ENCODE assay signal across 1 cellular context in genomic region chr9:98374385-98375051, GRCh38.
TF ChIP-seq lines count a peak whose summit lies in the region.

No MANE protein-coding gene starts in this region.

TF ChIP-seq in K562, 482 proteins besides CTCF, POLR2A, EP300 and RAD21 (continued from another document and continues in another):
- TF ChIP-seq, protein P1, sequence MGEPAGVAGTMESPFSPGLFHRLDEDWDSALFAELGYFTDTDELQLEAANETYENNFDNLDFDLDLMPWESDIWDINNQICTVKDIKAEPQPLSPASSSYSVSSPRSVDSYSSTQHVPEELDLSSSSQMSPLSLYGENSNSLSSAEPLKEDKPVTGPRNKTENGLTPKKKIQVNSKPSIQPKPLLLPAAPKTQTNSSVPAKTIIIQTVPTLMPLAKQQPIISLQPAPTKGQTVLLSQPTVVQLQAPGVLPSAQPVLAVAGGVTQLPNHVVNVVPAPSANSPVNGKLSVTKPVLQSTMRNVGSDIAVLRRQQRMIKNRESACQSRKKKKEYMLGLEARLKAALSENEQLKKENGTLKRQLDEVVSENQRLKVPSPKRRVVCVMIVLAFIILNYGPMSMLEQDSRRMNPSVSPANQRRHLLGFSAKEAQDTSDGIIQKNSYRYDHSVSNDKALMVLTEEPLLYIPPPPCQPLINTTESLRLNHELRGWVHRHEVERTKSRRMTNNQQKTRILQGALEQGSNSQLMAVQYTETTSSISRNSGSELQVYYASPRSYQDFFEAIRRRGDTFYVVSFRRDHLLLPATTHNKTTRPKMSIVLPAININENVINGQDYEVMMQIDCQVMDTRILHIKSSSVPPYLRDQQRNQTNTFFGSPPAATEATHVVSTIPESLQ (CRISPR knock-in tag; IDR thresholded peaks at IDR 0.05): no peak
- TF ChIP-seq ZNF133 (CRISPR knock-in tag; IDR thresholded peaks at IDR 0.05) (no peak), ZNF224 (CRISPR knock-in tag; IDR thresholded peaks at IDR 0.05) (no peak), CBFA2T3 (IDR thresholded peaks at IDR 0.05) (peak; percentile 98), RBM22 (IDR thresholded peaks at IDR 0.05; ENCODE audit: low read depth, low read length, poor library complexity, severe bottlenecking) (no peak), HINFP (tag; conservative IDR thresholded peaks at IDR 0.05; ENCODE audit: low read depth) (no peak), RFX7 (CRISPR knock-in tag; IDR thresholded peaks at IDR 0.05) (no peak), PYGO2 (tag; IDR thresholded peaks at IDR 0.05) (no peak), MBD1 (CRISPR knock-in tag; IDR thresholded peaks at IDR 0.05) (no peak), NR4A1 (CRISPR knock-in tag; IDR thresholded peaks at IDR 0.05) (no peak), NR4A1 (tag; IDR thresholded peaks at IDR 0.05) (peak; percentile 81; the same call in 1 of the 2 replicates), KDM4B (IDR thresholded peaks at IDR 0.05; ENCODE audit: borderline replicate concordance in 2 of 2, low read depth in 1 of 2) (no peak), GABPB2 (CRISPR knock-in tag; conservative IDR thresholded peaks at IDR 0.05) (no peak), ZBTB26 (CRISPR knock-in tag; IDR thresholded peaks at IDR 0.05) (no peak), JUNB (CRISPR knock-in tag; conservative IDR thresholded peaks at IDR 0.05) (no peak), RAD51 (IDR thresholded peaks at IDR 0.05; ENCODE audit: borderline replicate concordance, low read depth) (peak; percentile 75), ZNF165 (CRISPR knock-in tag; IDR thresholded peaks at IDR 0.05; ENCODE audit: borderline replicate concordance) (no peak), ZC3H4 (CRISPR knock-in tag; IDR thresholded peaks at IDR 0.05; ENCODE audit: borderline replicate concordance) (no peak), ZNF217 (CRISPR knock-in tag; IDR thresholded peaks at IDR 0.05) (no peak), ZFX (CRISPR knock-in tag; IDR thresholded peaks at IDR 0.05) (peak; percentile 51), ZMIZ1 (IDR thresholded peaks at IDR 0.05; ENCODE audit: low read depth in 2 of 2, low read length in 2 of 2) (peak in 1 of 2 experiments; percentile 91; a peak in 2 of 4 replicates), KHSRP (IDR thresholded peaks at IDR 0.05) (0 out of 2 replicates have a peak, but pooled peaks have one; percentile 26), CCAR2 (IDR thresholded peaks at IDR 0.05; ENCODE audit: low read depth, low read length) (no peak), YY1 (IDR thresholded peaks at IDR 0.05; ENCODE audit: borderline replicate concordance in 1 of 3, control insufficient read depth in 1 of 3, extremely low read depth in 1 of 3, insufficient read depth in 3 of 3, insufficient read length in 1 of 3, insufficient replicate concordance in 2 of 3, low read depth in 1 of 3, low read length in 2 of 3) (no peak), MTF1 (CRISPR knock-in tag; IDR thresholded peaks at IDR 0.05; ENCODE audit: borderline replicate concordance) (no peak), TAF15 (IDR thresholded peaks at IDR 0.05; ENCODE audit: low read depth, low read length) (no peak), ZNF23 (CRISPR knock-in tag; IDR thresholded peaks at IDR 0.05) (no peak), TOE1 (IDR thresholded peaks at IDR 0.05; ENCODE audit: borderline replicate concordance) (peak; percentile 72; the same call in 1 of the 2 replicates), TOE1 (CRISPR knock-in tag; IDR thresholded peaks at IDR 0.05; ENCODE audit: borderline replicate concordance, low read depth) (no peak), ZBTB8A (IDR thresholded peaks at IDR 0.05; ENCODE audit: partially characterized antibody) (no peak), ZNF584 (CRISPR knock-in tag; IDR thresholded peaks at IDR 0.05; ENCODE audit: low read depth) (no peak), ZNF311 (CRISPR knock-in tag; IDR thresholded peaks at IDR 0.05) (no peak), ZFPM2 (CRISPR knock-in tag; IDR thresholded peaks at IDR 0.05) (no peak), TAF1 (IDR thresholded peaks at IDR 0.05; ENCODE audit: control insufficient read depth, extremely low read depth, insufficient read depth, low read length, severe bottlenecking) (peak; percentile 28)
- TF ChIP-seq, protein P2, sequence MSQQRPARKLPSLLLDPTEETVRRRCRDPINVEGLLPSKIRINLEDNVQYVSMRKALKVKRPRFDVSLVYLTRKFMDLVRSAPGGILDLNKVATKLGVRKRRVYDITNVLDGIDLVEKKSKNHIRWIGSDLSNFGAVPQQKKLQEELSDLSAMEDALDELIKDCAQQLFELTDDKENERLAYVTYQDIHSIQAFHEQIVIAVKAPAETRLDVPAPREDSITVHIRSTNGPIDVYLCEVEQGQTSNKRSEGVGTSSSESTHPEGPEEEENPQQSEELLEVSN (IDR thresholded peaks at IDR 0.05; ENCODE audit: borderline replicate concordance in 1 of 2, extremely low read depth in 1 of 2, insufficient read depth in 1 of 2, insufficient read length in 1 of 2, low read depth in 1 of 2, low read length in 1 of 2, poor library complexity in 1 of 2, severe bottlenecking in 1 of 2): peak; percentile 75 to 88
- TF ChIP-seq, protein P3, sequence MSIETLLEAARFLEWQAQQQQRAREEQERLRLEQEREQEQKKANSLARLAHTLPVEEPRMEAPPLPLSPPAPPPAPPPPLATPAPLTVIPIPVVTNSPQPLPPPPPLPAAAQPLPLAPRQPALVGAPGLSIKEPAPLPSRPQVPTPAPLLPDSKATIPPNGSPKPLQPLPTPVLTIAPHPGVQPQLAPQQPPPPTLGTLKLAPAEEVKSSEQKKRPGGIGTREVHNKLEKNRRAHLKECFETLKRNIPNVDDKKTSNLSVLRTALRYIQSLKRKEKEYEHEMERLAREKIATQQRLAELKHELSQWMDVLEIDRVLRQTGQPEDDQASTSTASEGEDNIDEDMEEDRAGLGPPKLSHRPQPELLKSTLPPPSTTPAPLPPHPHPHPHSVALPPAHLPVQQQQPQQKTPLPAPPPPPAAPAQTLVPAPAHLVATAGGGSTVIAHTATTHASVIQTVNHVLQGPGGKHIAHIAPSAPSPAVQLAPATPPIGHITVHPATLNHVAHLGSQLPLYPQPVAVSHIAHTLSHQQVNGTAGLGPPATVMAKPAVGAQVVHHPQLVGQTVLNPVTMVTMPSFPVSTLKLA (conservative IDR thresholded peaks at IDR 0.05): peak; percentile 93 to 96
- TF ChIP-seq, protein P4, sequence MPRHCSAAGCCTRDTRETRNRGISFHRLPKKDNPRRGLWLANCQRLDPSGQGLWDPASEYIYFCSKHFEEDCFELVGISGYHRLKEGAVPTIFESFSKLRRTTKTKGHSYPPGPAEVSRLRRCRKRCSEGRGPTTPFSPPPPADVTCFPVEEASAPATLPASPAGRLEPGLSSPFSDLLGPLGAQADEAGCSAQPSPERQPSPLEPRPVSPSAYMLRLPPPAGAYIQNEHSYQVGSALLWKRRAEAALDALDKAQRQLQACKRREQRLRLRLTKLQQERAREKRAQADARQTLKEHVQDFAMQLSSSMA (CRISPR knock-in tag; IDR thresholded peaks at IDR 0.05): no peak
- TF ChIP-seq, protein P5, sequence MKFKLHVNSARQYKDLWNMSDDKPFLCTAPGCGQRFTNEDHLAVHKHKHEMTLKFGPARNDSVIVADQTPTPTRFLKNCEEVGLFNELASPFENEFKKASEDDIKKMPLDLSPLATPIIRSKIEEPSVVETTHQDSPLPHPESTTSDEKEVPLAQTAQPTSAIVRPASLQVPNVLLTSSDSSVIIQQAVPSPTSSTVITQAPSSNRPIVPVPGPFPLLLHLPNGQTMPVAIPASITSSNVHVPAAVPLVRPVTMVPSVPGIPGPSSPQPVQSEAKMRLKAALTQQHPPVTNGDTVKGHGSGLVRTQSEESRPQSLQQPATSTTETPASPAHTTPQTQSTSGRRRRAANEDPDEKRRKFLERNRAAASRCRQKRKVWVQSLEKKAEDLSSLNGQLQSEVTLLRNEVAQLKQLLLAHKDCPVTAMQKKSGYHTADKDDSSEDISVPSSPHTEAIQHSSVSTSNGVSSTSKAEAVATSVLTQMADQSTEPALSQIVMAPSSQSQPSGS (CRISPR knock-in tag; IDR thresholded peaks at IDR 0.05): no peak
- TF ChIP-seq, protein P6, sequence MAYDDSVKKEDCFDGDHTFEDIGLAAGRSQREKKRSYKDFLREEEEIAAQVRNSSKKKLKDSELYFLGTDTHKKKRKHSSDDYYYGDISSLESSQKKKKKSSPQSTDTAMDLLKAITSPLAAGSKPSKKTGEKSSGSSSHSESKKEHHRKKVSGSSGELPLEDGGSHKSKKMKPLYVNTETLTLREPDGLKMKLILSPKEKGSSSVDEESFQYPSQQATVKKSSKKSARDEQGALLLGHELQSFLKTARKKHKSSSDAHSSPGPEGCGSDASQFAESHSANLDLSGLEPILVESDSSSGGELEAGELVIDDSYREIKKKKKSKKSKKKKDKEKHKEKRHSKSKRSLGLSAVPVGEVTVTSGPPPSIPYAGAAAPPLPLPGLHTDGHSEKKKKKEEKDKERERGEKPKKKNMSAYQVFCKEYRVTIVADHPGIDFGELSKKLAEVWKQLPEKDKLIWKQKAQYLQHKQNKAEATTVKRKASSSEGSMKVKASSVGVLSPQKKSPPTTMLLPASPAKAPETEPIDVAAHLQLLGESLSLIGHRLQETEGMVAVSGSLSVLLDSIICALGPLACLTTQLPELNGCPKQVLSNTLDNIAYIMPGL (CRISPR knock-in tag; IDR thresholded peaks at IDR 0.05): no peak
- TF ChIP-seq, protein P7, sequence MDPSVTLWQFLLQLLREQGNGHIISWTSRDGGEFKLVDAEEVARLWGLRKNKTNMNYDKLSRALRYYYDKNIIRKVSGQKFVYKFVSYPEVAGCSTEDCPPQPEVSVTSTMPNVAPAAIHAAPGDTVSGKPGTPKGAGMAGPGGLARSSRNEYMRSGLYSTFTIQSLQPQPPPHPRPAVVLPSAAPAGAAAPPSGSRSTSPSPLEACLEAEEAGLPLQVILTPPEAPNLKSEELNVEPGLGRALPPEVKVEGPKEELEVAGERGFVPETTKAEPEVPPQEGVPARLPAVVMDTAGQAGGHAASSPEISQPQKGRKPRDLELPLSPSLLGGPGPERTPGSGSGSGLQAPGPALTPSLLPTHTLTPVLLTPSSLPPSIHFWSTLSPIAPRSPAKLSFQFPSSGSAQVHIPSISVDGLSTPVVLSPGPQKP (CRISPR knock-in tag; IDR thresholded peaks at IDR 0.05): no peak
